15 cellular contexts compared by ENCODE assay signal in genomic region chr12:30827406-30828055, GRCh38.
DNase-seq lines count a peak whose midpoint lies in the region; ATAC-seq, FAIRE-seq and TF ChIP-seq lines count a peak whose summit lies in the region.
"Had no signal": no experiment of that assay in that cellular context is flagged by ENCODE, and none has a peak within 500 bp of the region (broad histone marks: within the 10 kb centered on the region; RNA-seq: fewer than 3 reads in every experiment).

No MANE protein-coding gene starts in this region.

- no peaks in the 10 kb centered on the region for H3K9me3 ChIP-seq in right atrium auricular region
- no peaks in the 10 kb centered on the region for H3K9me3 ChIP-seq in right cardiac atrium (ENCODE audit: control insufficient read depth, low read length)
- H3K9me3 ChIP-seq in endodermal cell (ENCODE audit: control insufficient read depth, low read length): peaks cover 6% of the 10 kb centered on the region

- TF ChIP-seq CTCF in right atrium auricular region (IDR thresholded peaks at IDR 0.05) (no peak), endodermal cell (conservative IDR thresholded peaks at IDR 0.05) (no peak)

- no peak overlapping the region for H3K27ac ChIP-seq in right atrium auricular region
- H3K27ac ChIP-seq in right cardiac atrium (ENCODE audit: low read length): no peak overlapping the region
- H3K27ac ChIP-seq in endodermal cell (ENCODE audit: low read depth, low read length): no peak overlapping the region
- H3K27ac ChIP-seq in mesendoderm (ENCODE audit: low read depth, low read length): no peak overlapping the region
- H3K27ac ChIP-seq: C4-2B had no signal

- no peaks in the 10 kb centered on the region for H3K36me3 ChIP-seq in right atrium auricular region
- H3K36me3 ChIP-seq in endodermal cell (ENCODE audit: control insufficient read depth, insufficient read depth, low read length): no peaks in the 10 kb centered on the region
- no peaks in the 10 kb centered on the region for H3K36me3 ChIP-seq in mesendoderm (ENCODE audit: control insufficient read depth, insufficient read depth, low read length)

- no peaks in the 10 kb centered on the region for H3K27me3 ChIP-seq in right atrium auricular region
- H3K27me3 ChIP-seq in right cardiac atrium (ENCODE audit: control insufficient read depth, insufficient read depth): no peaks in the 10 kb centered on the region
- peaks cover 26% of the 10 kb centered on the region for H3K27me3 ChIP-seq in endodermal cell (ENCODE audit: control insufficient read depth, insufficient read depth, low read length, poor library complexity, severe bottlenecking)
- no peaks in the 10 kb centered on the region for H3K27me3 ChIP-seq in mesendoderm (ENCODE audit: insufficient read depth, low read length, poor library complexity)

- H3K4me1 Mint-ChIP-seq in endodermal cell: peaks cover 6% of the 10 kb centered on the region

- no peak overlapping the region for H3K56ac ChIP-seq in mesendoderm (ENCODE audit: low read length)

- peaks cover 58% of the 10 kb centered on the region for H3K27me3 Mint-ChIP-seq in endodermal cell (ENCODE audit: insufficient read depth)

- no peak overlapping the region for H4K8ac ChIP-seq in mesendoderm (ENCODE audit: low read depth, low read length)

- no peak overlapping the region for H2BK15ac ChIP-seq in mesendoderm (replicated peaks; ENCODE audit: low read depth)

- H3K4me1 ChIP-seq in right atrium auricular region (peaks cover 0 to 2% of the 10 kb centered on the region in 2 donors), right cardiac atrium (ENCODE audit: control insufficient read depth, insufficient read depth, low read length) (no peaks in the 10 kb centered on the region), endodermal cell (ENCODE audit: control insufficient read depth, insufficient read depth, low read length) (no peaks in the 10 kb centered on the region), mesendoderm (ENCODE audit: control insufficient read depth, low read depth, low read length) (no peaks in the 10 kb centered on the region)

- no peak overlapping the region for H2AK5ac ChIP-seq in mesendoderm (ENCODE audit: low read length)

- H3K4me2 ChIP-seq in mesendoderm (ENCODE audit: low read length): no peak overlapping the region

- no peak overlapping the region for H3K4ac ChIP-seq in mesendoderm (ENCODE audit: low read depth, low read length)

- H3K4me3 Mint-ChIP-seq in endodermal cell: no peak overlapping the region
- H3K4me3 Mint-ChIP-seq: B cell; CD4-positive, alpha-beta memory T cell had no signal

- no peak overlapping the region for H3K9ac ChIP-seq in endodermal cell (ENCODE audit: extremely low read depth, low read length, poor library complexity, severe bottlenecking)
- H3K9ac ChIP-seq in mesendoderm (ENCODE audit: low read length): no peak overlapping the region

- intact Hi-C loops in right cardiac atrium (cut with DNase I): no loop called here

- H2BK5ac ChIP-seq in mesendoderm (ENCODE audit: low read length): no peak overlapping the region

- no peak overlapping the region for H4K5ac ChIP-seq in mesendoderm (ENCODE audit: low read length)

- DNase-seq in right atrium auricular region (ENCODE audit: low spot score) (peak; percentile 50), right cardiac atrium (no peak), endodermal cell (peak; percentile 32), mesendoderm (peak; percentile 13), urothelium cell line (ENCODE audit: low spot score) (no peak), COR-L47 (lab: John Stamatoyannopoulos, UW) (no peak), C1 segment of cervical spinal cord (lab: John Stamatoyannopoulos, UW) (no peak), SKM-1 (lab: John Stamatoyannopoulos, UW; ENCODE audit: unreplicated experiment) (no peak)
- DNase-seq: CD4-positive, alpha-beta memory T cell had no signal

- H3K23ac ChIP-seq in mesendoderm (ENCODE audit: low read length): no peak overlapping the region

- 82% methylated on average over 9 of the region's 9 CpGs for WGBS in right cardiac atrium
- WGBS in endodermal cell (ENCODE audit: insufficient coverage in 1 of 2, insufficient read length in 1 of 2), 2 experiments: 92 to 100% methylated on average over 5 to 9 of the region's 9 CpGs
- WGBS in mesendoderm (ENCODE audit: extremely low coverage, insufficient coverage, low lambda C conversion rate): no CpG with 5 or more reads among the region's 9 CpGs

- no peak overlapping the region for H3K18ac ChIP-seq in mesendoderm (ENCODE audit: low read length)

- no peak overlapping the region for H3K4me3 ChIP-seq in right atrium auricular region
- H3K4me3 ChIP-seq in right cardiac atrium (ENCODE audit: low read length): no peak overlapping the region
- H3K4me3 ChIP-seq in endodermal cell (ENCODE audit: low read length): no peak overlapping the region
- no peak overlapping the region for H3K4me3 ChIP-seq in mesendoderm (ENCODE audit: low read length)

- no peaks in the 10 kb centered on the region for H3K79me1 ChIP-seq in mesendoderm (ENCODE audit: low read length)

- H3K9me3 Mint-ChIP-seq in endodermal cell: peaks cover 7% of the 10 kb centered on the region
- H3K9me3 Mint-ChIP-seq: CD4-positive, alpha-beta memory T cell had no signal

- no peak for ATAC-seq in right cardiac atrium
- ATAC-seq: HCT116 had no signal

- FAIRE-seq in urothelium cell line (lab: Jason Lieb, UNC): peak; percentile 23
- FAIRE-seq: A204.1, D721Med, H1 had no signal

- H3K27ac Mint-ChIP-seq in endodermal cell: no peak overlapping the region
- H3K27ac Mint-ChIP-seq: B cell; CD4-positive, alpha-beta memory T cell had no signal

- no peaks in the 10 kb centered on the region for H3K36me3 Mint-ChIP-seq in endodermal cell (ENCODE audit: low read depth)

- H3K79me2 ChIP-seq in mesendoderm (ENCODE audit: control insufficient read depth, insufficient read depth, low read length): no peaks in the 10 kb centered on the region

- no peak overlapping the region for H2BK120ac ChIP-seq in mesendoderm (ENCODE audit: low read depth, low read length)

Comparison
In these comparisons a context has a peak if more than half of its experiments do, and no peak if none do; other contexts are left out.
1. DNase-seq: peak in right atrium auricular region (single experiment), endodermal cell (single experiment) and mesendoderm (single experiment); none in right cardiac atrium (0 of 3), urothelium cell line (single experiment), COR-L47 (single experiment), C1 segment of cervical spinal cord (0 of 14) and SKM-1 (single experiment).